2 cellular contexts compared by ENCODE assay signal in the genomic region with DNA sequence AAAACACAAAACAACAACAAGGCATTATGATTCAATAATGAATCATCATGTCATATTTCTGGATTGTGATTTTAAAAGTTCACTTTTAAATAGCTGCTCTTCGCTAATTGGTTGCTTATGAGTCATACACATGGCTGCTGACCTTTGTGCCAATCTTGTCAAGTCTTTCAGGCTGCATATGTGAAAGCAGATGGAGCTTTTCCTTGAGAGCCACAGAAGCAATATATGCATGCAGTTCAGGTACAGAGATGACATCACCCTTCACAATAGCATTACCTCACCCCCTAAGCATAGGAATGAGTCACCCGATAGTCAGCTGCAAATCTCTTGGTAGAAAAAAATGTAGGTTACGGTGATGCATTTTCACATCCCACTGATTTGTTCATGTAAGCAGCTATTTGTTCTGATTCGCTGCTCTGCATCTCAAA.
TF ChIP-seq lines count a peak whose summit lies in the region.

No MANE protein-coding gene starts in this region.

TF ChIP-seq in SK-N-SH, 30 proteins besides CTCF, POLR2A, EP300 and RAD21 (continued from another document):
- TF ChIP-seq TCF12 (IDR thresholded peaks at IDR 0.05) (peak; percentile 87), MEF2A (IDR thresholded peaks at IDR 0.05; ENCODE audit: borderline replicate concordance, low read depth) (peak; percentile 46; the same call in 1 of the 2 replicates), YY1 (IDR thresholded peaks at IDR 0.05; ENCODE audit: low read depth) (peak; percentile 32; the same call in 1 of the 2 replicates), RCOR1 (IDR thresholded peaks at IDR 0.05; ENCODE audit: low read length) (no peak)
- TF ChIP-seq, protein P1, sequence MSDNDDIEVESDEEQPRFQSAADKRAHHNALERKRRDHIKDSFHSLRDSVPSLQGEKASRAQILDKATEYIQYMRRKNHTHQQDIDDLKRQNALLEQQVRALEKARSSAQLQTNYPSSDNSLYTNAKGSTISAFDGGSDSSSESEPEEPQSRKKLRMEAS (IDR thresholded peaks at IDR 0.05; ENCODE audit: low read depth), result peak; percentile 35; the same call in 1 of the 2 replicates
- TF ChIP-seq, protein P2, sequence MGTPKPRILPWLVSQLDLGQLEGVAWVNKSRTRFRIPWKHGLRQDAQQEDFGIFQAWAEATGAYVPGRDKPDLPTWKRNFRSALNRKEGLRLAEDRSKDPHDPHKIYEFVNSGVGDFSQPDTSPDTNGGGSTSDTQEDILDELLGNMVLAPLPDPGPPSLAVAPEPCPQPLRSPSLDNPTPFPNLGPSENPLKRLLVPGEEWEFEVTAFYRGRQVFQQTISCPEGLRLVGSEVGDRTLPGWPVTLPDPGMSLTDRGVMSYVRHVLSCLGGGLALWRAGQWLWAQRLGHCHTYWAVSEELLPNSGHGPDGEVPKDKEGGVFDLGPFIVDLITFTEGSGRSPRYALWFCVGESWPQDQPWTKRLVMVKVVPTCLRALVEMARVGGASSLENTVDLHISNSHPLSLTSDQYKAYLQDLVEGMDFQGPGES (IDR thresholded peaks at IDR 0.05; ENCODE audit: low read depth, low read length), result no peak

TF ChIP-seq in GM12878, 131 proteins besides CTCF, POLR2A, EP300 and RAD21 (continued from another document and continues in another):
- TF ChIP-seq EZH2 (IDR thresholded peaks at IDR 0.05; ENCODE audit: borderline replicate concordance, control insufficient read depth, low read depth, low read length), result no peak
- TF ChIP-seq, protein P3, sequence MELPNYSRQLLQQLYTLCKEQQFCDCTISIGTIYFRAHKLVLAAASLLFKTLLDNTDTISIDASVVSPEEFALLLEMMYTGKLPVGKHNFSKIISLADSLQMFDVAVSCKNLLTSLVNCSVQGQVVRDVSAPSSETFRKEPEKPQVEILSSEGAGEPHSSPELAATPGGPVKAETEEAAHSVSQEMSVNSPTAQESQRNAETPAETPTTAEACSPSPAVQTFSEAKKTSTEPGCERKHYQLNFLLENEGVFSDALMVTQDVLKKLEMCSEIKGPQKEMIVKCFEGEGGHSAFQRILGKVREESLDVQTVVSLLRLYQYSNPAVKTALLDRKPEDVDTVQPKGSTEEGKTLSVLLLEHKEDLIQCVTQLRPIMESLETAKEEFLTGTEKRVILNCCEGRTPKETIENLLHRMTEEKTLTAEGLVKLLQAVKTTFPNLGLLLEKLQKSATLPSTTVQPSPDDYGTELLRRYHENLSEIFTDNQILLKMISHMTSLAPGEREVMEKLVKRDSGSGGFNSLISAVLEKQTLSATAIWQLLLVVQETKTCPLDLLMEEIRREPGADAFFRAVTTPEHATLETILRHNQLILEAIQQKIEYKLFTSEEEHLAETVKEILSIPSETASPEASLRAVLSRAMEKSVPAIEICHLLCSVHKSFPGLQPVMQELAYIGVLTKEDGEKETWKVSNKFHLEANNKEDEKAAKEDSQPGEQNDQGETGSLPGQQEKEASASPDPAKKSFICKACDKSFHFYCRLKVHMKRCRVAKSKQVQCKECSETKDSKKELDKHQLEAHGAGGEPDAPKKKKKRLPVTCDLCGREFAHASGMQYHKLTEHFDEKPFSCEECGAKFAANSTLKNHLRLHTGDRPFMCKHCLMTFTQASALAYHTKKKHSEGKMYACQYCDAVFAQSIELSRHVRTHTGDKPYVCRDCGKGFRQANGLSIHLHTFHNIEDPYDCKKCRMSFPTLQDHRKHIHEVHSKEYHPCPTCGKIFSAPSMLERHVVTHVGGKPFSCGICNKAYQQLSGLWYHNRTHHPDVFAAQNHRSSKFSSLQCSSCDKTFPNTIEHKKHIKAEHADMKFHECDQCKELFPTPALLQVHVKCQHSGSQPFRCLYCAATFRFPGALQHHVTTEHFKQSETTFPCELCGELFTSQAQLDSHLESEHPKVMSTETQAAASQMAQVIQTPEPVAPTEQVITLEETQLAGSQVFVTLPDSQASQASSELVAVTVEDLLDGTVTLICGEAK (IDR thresholded peaks at IDR 0.05; ENCODE audit: borderline replicate concordance), result no peak
- no peak for TF ChIP-seq ZSCAN29 (IDR thresholded peaks at IDR 0.05)
- no peak for TF ChIP-seq MYB (IDR thresholded peaks at IDR 0.05; ENCODE audit: borderline replicate concordance, low read depth, low read length)
- TF ChIP-seq NR2C1 (IDR thresholded peaks at IDR 0.05), result peak; percentile 65; the same call in 1 of the 2 replicates
- peak; percentile 73; the same call in 1 of the 2 replicates for TF ChIP-seq TCF12 (IDR thresholded peaks at IDR 0.05; ENCODE audit: low read depth, low read length)
- TF ChIP-seq ATF7 (IDR thresholded peaks at IDR 0.05; ENCODE audit: low read depth), result peak; percentile 100
- no peak for TF ChIP-seq RBBP5 (conservative IDR thresholded peaks at IDR 0.05)
- TF ChIP-seq ZNF217 (IDR thresholded peaks at IDR 0.05), result no peak
- TF ChIP-seq, protein P4, sequence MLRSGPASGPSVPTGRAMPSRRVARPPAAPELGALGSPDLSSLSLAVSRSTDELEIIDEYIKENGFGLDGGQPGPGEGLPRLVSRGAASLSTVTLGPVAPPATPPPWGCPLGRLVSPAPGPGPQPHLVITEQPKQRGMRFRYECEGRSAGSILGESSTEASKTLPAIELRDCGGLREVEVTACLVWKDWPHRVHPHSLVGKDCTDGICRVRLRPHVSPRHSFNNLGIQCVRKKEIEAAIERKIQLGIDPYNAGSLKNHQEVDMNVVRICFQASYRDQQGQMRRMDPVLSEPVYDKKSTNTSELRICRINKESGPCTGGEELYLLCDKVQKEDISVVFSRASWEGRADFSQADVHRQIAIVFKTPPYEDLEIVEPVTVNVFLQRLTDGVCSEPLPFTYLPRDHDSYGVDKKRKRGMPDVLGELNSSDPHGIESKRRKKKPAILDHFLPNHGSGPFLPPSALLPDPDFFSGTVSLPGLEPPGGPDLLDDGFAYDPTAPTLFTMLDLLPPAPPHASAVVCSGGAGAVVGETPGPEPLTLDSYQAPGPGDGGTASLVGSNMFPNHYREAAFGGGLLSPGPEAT (IDR thresholded peaks at IDR 0.05; ENCODE audit: low read depth), result peak; percentile 88
- TF ChIP-seq MXI1 (IDR thresholded peaks at IDR 0.05; ENCODE audit: low read depth, low read length), result no peak; the same call in 1 of the 2 replicates
- no peak for TF ChIP-seq SMAD1 (IDR thresholded peaks at IDR 0.05; ENCODE audit: low read depth, partially characterized antibody)
- peak; percentile 75 to 94 for TF ChIP-seq IKZF2 (IDR thresholded peaks at IDR 0.05)
- peak; percentile 70 for TF ChIP-seq CHD2 (IDR thresholded peaks at IDR 0.05; ENCODE audit: borderline replicate concordance, low read depth, low read length)
- TF ChIP-seq LARP7 (IDR thresholded peaks at IDR 0.05), result no peak
- TF ChIP-seq, protein P5, sequence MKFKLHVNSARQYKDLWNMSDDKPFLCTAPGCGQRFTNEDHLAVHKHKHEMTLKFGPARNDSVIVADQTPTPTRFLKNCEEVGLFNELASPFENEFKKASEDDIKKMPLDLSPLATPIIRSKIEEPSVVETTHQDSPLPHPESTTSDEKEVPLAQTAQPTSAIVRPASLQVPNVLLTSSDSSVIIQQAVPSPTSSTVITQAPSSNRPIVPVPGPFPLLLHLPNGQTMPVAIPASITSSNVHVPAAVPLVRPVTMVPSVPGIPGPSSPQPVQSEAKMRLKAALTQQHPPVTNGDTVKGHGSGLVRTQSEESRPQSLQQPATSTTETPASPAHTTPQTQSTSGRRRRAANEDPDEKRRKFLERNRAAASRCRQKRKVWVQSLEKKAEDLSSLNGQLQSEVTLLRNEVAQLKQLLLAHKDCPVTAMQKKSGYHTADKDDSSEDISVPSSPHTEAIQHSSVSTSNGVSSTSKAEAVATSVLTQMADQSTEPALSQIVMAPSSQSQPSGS (IDR thresholded peaks at IDR 0.05; ENCODE audit: low read length), result peak; percentile 100
- TF ChIP-seq CHD1 (IDR thresholded peaks at IDR 0.05; ENCODE audit: low read depth, low read length), result no peak
- TF ChIP-seq, protein P6, sequence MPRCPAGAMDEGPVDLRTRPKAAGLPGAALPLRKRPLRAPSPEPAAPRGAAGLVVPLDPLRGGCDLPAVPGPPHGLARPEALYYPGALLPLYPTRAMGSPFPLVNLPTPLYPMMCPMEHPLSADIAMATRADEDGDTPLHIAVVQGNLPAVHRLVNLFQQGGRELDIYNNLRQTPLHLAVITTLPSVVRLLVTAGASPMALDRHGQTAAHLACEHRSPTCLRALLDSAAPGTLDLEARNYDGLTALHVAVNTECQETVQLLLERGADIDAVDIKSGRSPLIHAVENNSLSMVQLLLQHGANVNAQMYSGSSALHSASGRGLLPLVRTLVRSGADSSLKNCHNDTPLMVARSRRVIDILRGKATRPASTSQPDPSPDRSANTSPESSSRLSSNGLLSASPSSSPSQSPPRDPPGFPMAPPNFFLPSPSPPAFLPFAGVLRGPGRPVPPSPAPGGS (IDR thresholded peaks at IDR 0.05; ENCODE audit: borderline replicate concordance, insufficient read depth, low read depth, low read length, poor library complexity, severe bottlenecking), result peak; percentile 68
- TF ChIP-seq, protein P7, sequence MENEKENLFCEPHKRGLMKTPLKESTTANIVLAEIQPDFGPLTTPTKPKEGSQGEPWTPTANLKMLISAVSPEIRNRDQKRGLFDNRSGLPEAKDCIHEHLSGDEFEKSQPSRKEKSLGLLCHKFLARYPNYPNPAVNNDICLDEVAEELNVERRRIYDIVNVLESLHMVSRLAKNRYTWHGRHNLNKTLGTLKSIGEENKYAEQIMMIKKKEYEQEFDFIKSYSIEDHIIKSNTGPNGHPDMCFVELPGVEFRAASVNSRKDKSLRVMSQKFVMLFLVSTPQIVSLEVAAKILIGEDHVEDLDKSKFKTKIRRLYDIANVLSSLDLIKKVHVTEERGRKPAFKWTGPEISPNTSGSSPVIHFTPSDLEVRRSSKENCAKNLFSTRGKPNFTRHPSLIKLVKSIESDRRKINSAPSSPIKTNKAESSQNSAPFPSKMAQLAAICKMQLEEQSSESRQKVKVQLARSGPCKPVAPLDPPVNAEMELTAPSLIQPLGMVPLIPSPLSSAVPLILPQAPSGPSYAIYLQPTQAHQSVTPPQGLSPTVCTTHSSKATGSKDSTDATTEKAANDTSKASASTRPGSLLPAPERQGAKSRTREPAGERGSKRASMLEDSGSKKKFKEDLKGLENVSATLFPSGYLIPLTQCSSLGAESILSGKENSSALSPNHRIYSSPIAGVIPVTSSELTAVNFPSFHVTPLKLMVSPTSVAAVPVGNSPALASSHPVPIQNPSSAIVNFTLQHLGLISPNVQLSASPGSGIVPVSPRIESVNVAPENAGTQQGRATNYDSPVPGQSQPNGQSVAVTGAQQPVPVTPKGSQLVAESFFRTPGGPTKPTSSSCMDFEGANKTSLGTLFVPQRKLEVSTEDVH (IDR thresholded peaks at IDR 0.05; ENCODE audit: low read depth, partially characterized antibody), result peak; percentile 20
- TF ChIP-seq ZBED1 (IDR thresholded peaks at IDR 0.05; ENCODE audit: borderline replicate concordance), result peak; percentile 95
- peak; percentile 79; the same call in 1 of the 2 replicates for TF ChIP-seq MTA3 (IDR thresholded peaks at IDR 0.05; ENCODE audit: borderline replicate concordance, low read length)
- 0 out of 2 replicates have a peak, but pooled peaks have one; percentile 33 for TF ChIP-seq ESRRA (IDR thresholded peaks at IDR 0.05; ENCODE audit: low read length)
- TF ChIP-seq PAX8 (IDR thresholded peaks at IDR 0.05), result no peak
- peak; percentile 92 for TF ChIP-seq NR2F1 (conservative IDR thresholded peaks at IDR 0.05)
- no peak for TF ChIP-seq NFYA (IDR thresholded peaks at IDR 0.05; ENCODE audit: borderline replicate concordance, low read depth, low read length)
- no peak for TF ChIP-seq SUPT20H (IDR thresholded peaks at IDR 0.05; ENCODE audit: borderline replicate concordance, control insufficient read depth, low read depth, low read length)
- no peak for TF ChIP-seq EGR1 (IDR thresholded peaks at IDR 0.05; ENCODE audit: borderline replicate concordance in 1 of 2, low read depth in 2 of 2, low read length in 2 of 2)
- no peak for TF ChIP-seq STAT1 (conservative IDR thresholded peaks at IDR 0.05)
- TF ChIP-seq GABPA (IDR thresholded peaks at IDR 0.05; ENCODE audit: low read depth), result peak; percentile 78
- TF ChIP-seq, protein P8, sequence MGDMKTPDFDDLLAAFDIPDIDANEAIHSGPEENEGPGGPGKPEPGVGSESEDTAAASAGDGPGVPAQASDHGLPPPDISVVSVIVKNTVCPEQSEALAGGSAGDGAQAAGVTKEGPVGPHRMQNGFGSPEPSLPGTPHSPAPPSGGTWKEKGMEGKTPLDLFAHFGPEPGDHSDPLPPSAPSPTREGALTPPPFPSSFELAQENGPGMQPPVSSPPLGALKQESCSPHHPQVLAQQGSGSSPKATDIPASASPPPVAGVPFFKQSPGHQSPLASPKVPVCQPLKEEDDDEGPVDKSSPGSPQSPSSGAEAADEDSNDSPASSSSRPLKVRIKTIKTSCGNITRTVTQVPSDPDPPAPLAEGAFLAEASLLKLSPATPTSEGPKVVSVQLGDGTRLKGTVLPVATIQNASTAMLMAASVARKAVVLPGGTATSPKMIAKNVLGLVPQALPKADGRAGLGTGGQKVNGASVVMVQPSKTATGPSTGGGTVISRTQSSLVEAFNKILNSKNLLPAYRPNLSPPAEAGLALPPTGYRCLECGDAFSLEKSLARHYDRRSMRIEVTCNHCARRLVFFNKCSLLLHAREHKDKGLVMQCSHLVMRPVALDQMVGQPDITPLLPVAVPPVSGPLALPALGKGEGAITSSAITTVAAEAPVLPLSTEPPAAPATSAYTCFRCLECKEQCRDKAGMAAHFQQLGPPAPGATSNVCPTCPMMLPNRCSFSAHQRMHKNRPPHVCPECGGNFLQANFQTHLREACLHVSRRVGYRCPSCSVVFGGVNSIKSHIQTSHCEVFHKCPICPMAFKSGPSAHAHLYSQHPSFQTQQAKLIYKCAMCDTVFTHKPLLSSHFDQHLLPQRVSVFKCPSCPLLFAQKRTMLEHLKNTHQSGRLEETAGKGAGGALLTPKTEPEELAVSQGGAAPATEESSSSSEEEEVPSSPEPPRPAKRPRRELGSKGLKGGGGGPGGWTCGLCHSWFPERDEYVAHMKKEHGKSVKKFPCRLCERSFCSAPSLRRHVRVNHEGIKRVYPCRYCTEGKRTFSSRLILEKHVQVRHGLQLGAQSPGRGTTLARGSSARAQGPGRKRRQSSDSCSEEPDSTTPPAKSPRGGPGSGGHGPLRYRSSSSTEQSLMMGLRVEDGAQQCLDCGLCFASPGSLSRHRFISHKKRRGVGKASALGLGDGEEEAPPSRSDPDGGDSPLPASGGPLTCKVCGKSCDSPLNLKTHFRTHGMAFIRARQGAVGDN (IDR thresholded peaks at IDR 0.05), result peak; percentile 77
- no peak for TF ChIP-seq SMARCA5 (IDR thresholded peaks at IDR 0.05)
- peak; percentile 93 for TF ChIP-seq MEF2A (IDR thresholded peaks at IDR 0.05; ENCODE audit: insufficient read depth, low read depth, low read length)
- no peak for TF ChIP-seq RELA (IDR thresholded peaks at IDR 0.05; ENCODE audit: borderline replicate concordance, partially characterized antibody)
- peak; percentile 66 for TF ChIP-seq RAD51 (IDR thresholded peaks at IDR 0.05)
- no peak for TF ChIP-seq NRF1 (conservative IDR thresholded peaks at IDR 0.05; ENCODE audit: low read depth, low read length)
- TF ChIP-seq CREB1 (IDR thresholded peaks at IDR 0.05; ENCODE audit: low read depth), result peak; percentile 94
- TF ChIP-seq, protein P9, sequence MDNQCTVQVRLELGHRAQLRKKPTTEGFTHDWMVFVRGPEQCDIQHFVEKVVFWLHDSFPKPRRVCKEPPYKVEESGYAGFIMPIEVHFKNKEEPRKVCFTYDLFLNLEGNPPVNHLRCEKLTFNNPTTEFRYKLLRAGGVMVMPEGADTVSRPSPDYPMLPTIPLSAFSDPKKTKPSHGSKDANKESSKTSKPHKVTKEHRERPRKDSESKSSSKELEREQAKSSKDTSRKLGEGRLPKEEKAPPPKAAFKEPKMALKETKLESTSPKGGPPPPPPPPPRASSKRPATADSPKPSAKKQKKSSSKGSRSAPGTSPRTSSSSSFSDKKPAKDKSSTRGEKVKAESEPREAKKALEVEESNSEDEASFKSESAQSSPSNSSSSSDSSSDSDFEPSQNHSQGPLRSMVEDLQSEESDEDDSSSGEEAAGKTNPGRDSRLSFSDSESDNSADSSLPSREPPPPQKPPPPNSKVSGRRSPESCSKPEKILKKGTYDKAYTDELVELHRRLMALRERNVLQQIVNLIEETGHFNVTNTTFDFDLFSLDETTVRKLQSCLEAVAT (IDR thresholded peaks at IDR 0.05), result peak; percentile 75; the same call in 1 of the 2 replicates
- no peak for TF ChIP-seq SREBF1 (IDR thresholded peaks at IDR 0.05; ENCODE audit: low read length)
- TF ChIP-seq ZZZ3 (IDR thresholded peaks at IDR 0.05; ENCODE audit: control insufficient read depth, insufficient read length, low read depth), result no peak
